1 cellular context compared by ENCODE assay signal in genomic region chr14:51443195-51444018, GRCh38.
TF ChIP-seq lines count a peak whose summit lies in the region.

No MANE protein-coding gene starts in this region.

TF ChIP-seq in GM23338, 12 proteins besides CTCF, POLR2A, EP300 and RAD21:
- TF ChIP-seq ZNF462 (CRISPR knock-in tag; IDR thresholded peaks at IDR 0.05) (no peak), POLR2AphosphoS5 (IDR thresholded peaks at IDR 0.05; ENCODE audit: low read depth) (no peak), CREB1 (CRISPR knock-in tag; IDR thresholded peaks at IDR 0.05; ENCODE audit: low read depth) (no peak), EZH2phosphoT487 (IDR thresholded peaks at IDR 0.05; ENCODE audit: unreplicated experiment) (no peak), ZNF114 (CRISPR knock-in tag; IDR thresholded peaks at IDR 0.05) (no peak), EZH2 (IDR thresholded peaks at IDR 0.05; ENCODE audit: low read depth, unreplicated experiment) (no peak), NANOG (IDR thresholded peaks at IDR 0.05; ENCODE audit: borderline replicate concordance) (no peak), REST (IDR thresholded peaks at IDR 0.05; ENCODE audit: unreplicated experiment) (no peak), STAT1 (IDR thresholded peaks at IDR 0.05; ENCODE audit: unreplicated experiment) (no peak), ETS1 (IDR thresholded peaks at IDR 0.05) (no peak), ZNF331 (CRISPR knock-in tag; IDR thresholded peaks at IDR 0.05; ENCODE audit: low read depth) (no peak), JUNB (IDR thresholded peaks at IDR 0.05; ENCODE audit: unreplicated experiment) (no peak)
